21 cellular contexts compared by ENCODE assay signal in the genomic region with DNA sequence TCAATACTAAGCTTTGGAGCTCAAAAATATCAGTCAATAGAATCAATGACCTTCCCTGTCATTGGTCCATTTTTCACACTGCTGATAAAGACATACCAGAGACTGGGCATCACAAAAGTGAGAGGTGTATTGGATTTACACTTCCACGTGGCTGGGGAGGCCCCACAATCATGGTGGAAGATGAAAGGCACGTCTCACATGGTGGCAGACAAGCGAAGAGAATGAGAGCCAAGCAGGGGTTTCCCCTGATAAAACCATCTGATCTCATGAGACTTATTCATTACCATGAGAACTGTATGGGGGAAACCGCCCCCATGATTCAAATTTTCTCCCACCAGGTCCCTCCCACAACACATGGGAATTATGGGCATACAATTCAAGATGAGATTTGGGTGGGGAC.
"Had no signal": no experiment of that assay in that cellular context is flagged by ENCODE, and none has a peak within 500 bp of the region (broad histone marks: within the 10 kb centered on the region; RNA-seq: fewer than 3 reads in every experiment).

No MANE protein-coding gene starts in this region.

- H2AFZ ChIP-seq: hepatocyte had no signal

- DNase-seq: activated CD4-positive, alpha-beta T cell treated with anti-CD3 and anti-CD28 coated beads for 4 hours; adrenal gland; brain microvascular endothelial cell; colonic mucosa; glutamatergic neuron; left ventricle myocardium superior; midbrain; natural killer cell; Right ventricle myocardium superior; sigmoid colon; T1000; testis; trophoblast cell had no signal

- H3K9me3 ChIP-seq: ascending aorta, colonic mucosa, esophagus muscularis mucosa, sigmoid colon, testis had no signal

- H3K4me3 ChIP-seq: adrenal gland, ascending aorta, colonic mucosa, esophagus muscularis mucosa, hepatocyte, sigmoid colon, smooth muscle cell, testis had no signal

- H3K36me3 ChIP-seq: adrenal gland, ascending aorta, brain microvascular endothelial cell, colonic mucosa, esophagus muscularis mucosa, sigmoid colon had no signal

- ATAC-seq: left ventricle myocardium superior; natural killer cell; stimulated activated memory B cell treated with anti-CD40 and anti-IgM and Interleukin-4, amounts not matched to agents 10 μg/mL and 1 μg/mL and 100 μg/mL, for 72 hours; WTC11 had no signal

- H3K4me1 Mint-ChIP-seq: central memory CD8-positive, alpha-beta T cell; natural killer cell; stimulated activated memory B cell treated with anti-CD40 and anti-IgM and Interleukin-4, amounts not matched to agents 10 μg/mL and 1 μg/mL and 100 μg/mL, for 72 hours had no signal

- H3K27ac Mint-ChIP-seq: natural killer cell; stimulated activated memory B cell treated with anti-CD40 and anti-IgM and Interleukin-4, amounts not matched to agents 10 μg/mL and 1 μg/mL and 100 μg/mL, for 72 hours; T-helper 1 cell treated with Interleukin-12 subunit alpha and Interleukin-12 subunit beta and Interleukin-4 antibody, amounts not matched to agents 30 μg/mL and 1 μg/mL, for 36 hours; WTC11 had no signal

- H3K27ac ChIP-seq: adrenal gland, ascending aorta, brain microvascular endothelial cell, colonic mucosa, esophagus muscularis mucosa, hepatocyte, sigmoid colon, testis had no signal

- H3K4me3 Mint-ChIP-seq: central memory CD8-positive, alpha-beta T cell; natural killer cell; stimulated activated memory B cell treated with anti-CD40 and anti-IgM and Interleukin-4, amounts not matched to agents 10 μg/mL and 1 μg/mL and 100 μg/mL, for 72 hours; T-helper 1 cell treated with Interleukin-12 subunit alpha and Interleukin-12 subunit beta and Interleukin-4 antibody, amounts not matched to agents 30 μg/mL and 1 μg/mL, for 36 hours; WTC11 had no signal

- H3K4me1 ChIP-seq: adrenal gland, ascending aorta, colonic mucosa, esophagus muscularis mucosa, sigmoid colon, testis had no signal

- H3K27me3 ChIP-seq: adrenal gland, ascending aorta, colonic mucosa, esophagus muscularis mucosa, hepatocyte, sigmoid colon, testis had no signal

- H3K9me3 Mint-ChIP-seq: central memory CD8-positive, alpha-beta T cell; natural killer cell; T-helper 1 cell treated with Interleukin-12 subunit alpha and Interleukin-12 subunit beta and Interleukin-4 antibody, amounts not matched to agents 30 μg/mL and 1 μg/mL, for 36 hours; WTC11 had no signal

- H3K79me2 ChIP-seq: hepatocyte had no signal

- H3K4me2 ChIP-seq: hepatocyte, smooth muscle cell had no signal

- H3K36me3 Mint-ChIP-seq: natural killer cell; stimulated activated memory B cell treated with anti-CD40 and anti-IgM and Interleukin-4, amounts not matched to agents 10 μg/mL and 1 μg/mL and 100 μg/mL, for 72 hours; WTC11 had no signal
